ENCODE assay signal across 11 cellular contexts in genomic region chr16:86383488-86384262, GRCh38.
DNase-seq lines count a peak whose midpoint lies in the region; ATAC-seq and TF ChIP-seq lines count a peak whose summit lies in the region.
"Had no signal": no experiment of that assay in that cellular context is flagged by ENCODE, and none has a peak within 500 bp of the region (broad histone marks: within the 10 kb centered on the region; RNA-seq: fewer than 3 reads in every experiment).

No MANE protein-coding gene starts in this region.

- TF ChIP-seq POLR2A in Peyer's patch (IDR thresholded peaks at IDR 0.05) (no peak), stomach (IDR thresholded peaks at IDR 0.05) (no peak), tibial nerve (IDR thresholded peaks at IDR 0.05) (no peak)

- intact Hi-C loops in stomach (cut with DNase I; ENCODE audit: low total_unique reads) = no loop called here

- DNase-seq in NCI-H82 (lab: John Stamatoyannopoulos, UW) (peak; percentile 11), NCI-H82 treated with DMSO at 0.1 percent for 48 hours (lab: John Stamatoyannopoulos, UW; ENCODE audit: unreplicated experiment) (no peak), Peyer's patch (no peak), fibroblast of the aortic adventitia (ENCODE audit: low read depth) (peak; percentile 89), stomach (no peak), tibial nerve (ENCODE audit: low spot score in 2 of 2) (no peak)
- no peak for DNase-seq in activated T-cell treated with anti-CD3 and anti-CD28 coated beads, Interleukin-2, amount 50 U/mL, for 48 hours
- DNase-seq: hypothalamus, T-helper 1 cell had no signal

- H3K27ac ChIP-seq in Peyer's patch = peak overlapping the region; percentile 46 to 80 (median 61)
- peak overlapping the region in 4 of 5 donors; percentile 31 to 71 (median 46) for H3K27ac ChIP-seq in stomach
- peak overlapping the region in 1 of 4 donors; percentile 28 for H3K27ac ChIP-seq in tibial nerve
- H3K27ac ChIP-seq: 22Rv1 had no signal

- no peaks in the 10 kb centered on the region for H3K9me3 ChIP-seq in Peyer's patch
- no peaks in the 10 kb centered on the region for H3K9me3 ChIP-seq in stomach
- no peaks in the 10 kb centered on the region for H3K9me3 ChIP-seq in tibial nerve

- H3K27me3 ChIP-seq in Peyer's patch (no peaks in the 10 kb centered on the region), stomach (peaks cover 0 to 13% (median 0%) of the 10 kb centered on the region in 3 donors), tibial nerve (no peaks in the 10 kb centered on the region)

- no peak for TF ChIP-seq CTCF in Peyer's patch (IDR thresholded peaks at IDR 0.05)
- TF ChIP-seq CTCF in fibroblast of the aortic adventitia (IDR thresholded peaks at IDR 0.05; ENCODE audit: insufficient read depth, low read length) = no peak
- TF ChIP-seq CTCF in stomach (IDR thresholded peaks at IDR 0.05) = no peak
- TF ChIP-seq CTCF in tibial nerve (IDR thresholded peaks at IDR 0.05) = no peak

- H3K4me3 ChIP-seq in Peyer's patch (no peak overlapping the region), fibroblast of the aortic adventitia (ENCODE audit: low read depth, low read length) (no peak overlapping the region), stomach (no peak overlapping the region), tibial nerve (no peak overlapping the region)

- H3K36me3 ChIP-seq in Peyer's patch (no peaks in the 10 kb centered on the region), stomach (no peaks in the 10 kb centered on the region), tibial nerve (no peaks in the 10 kb centered on the region)

- no peak for TF ChIP-seq EP300 in stomach (IDR thresholded peaks at IDR 0.05)
- no peak for TF ChIP-seq EP300 in tibial nerve (IDR thresholded peaks at IDR 0.05)

- no peak for ATAC-seq in HG02588 (IDR thresholded peaks at IDR 0.05; ENCODE audit: unreplicated experiment)

- WGBS in stomach, 5 donors = 19 to 33% (median 29%) methylated on average over 7 of the region's 7 CpGs
- 21 to 23% methylated on average over 7 of the region's 7 CpGs for WGBS in tibial nerve, 2 donors

- H3K4me1 ChIP-seq in Peyer's patch = no peaks in the 10 kb centered on the region
- no peaks in the 10 kb centered on the region for H3K4me1 ChIP-seq in stomach
- H3K4me1 ChIP-seq in tibial nerve = no peaks in the 10 kb centered on the region

Comparison
In these comparisons a context has a peak if more than half of its experiments do, and no peak if none do; other contexts are left out.
1. DNase-seq: peak in NCI-H82 (single experiment) and fibroblast of the aortic adventitia (single experiment); none in NCI-H82 treated with DMSO at 0.1 percent for 48 hours (single experiment), Peyer's patch (0 of 3), stomach (single experiment), tibial nerve (0 of 2) and activated T-cell treated with anti-CD3 and anti-CD28 coated beads, Interleukin-2, amount 50 U/mL, for 48 hours (0 of 2).